1 cellular context compared by ENCODE assay signal in genomic region chr19:47131826-47132521, GRCh38.
A peak's percentile ranks its signal among the peaks of the same experiment; 100 is the strongest.
TF ChIP-seq lines count a peak whose summit lies in the region.

No MANE protein-coding gene starts in this region.

TF ChIP-seq in HEK293, 187 proteins besides CTCF, POLR2A, EP300 and RAD21:
- 0 out of 2 replicates have a peak, but pooled peaks have one; percentile 23 for TF ChIP-seq ZIC2 (tag by site-specific recombination; IDR thresholded peaks at IDR 0.05)
- peak; percentile 75 for TF ChIP-seq ZNF280D (tag by site-specific recombination; IDR thresholded peaks at IDR 0.05)
- TF ChIP-seq ZNF580 (tag by site-specific recombination; IDR thresholded peaks at IDR 0.05): peak; percentile 11; the same call in 1 of the 2 replicates
- TF ChIP-seq ZSCAN16 (tag by site-specific recombination; IDR thresholded peaks at IDR 0.05): 0 out of 2 replicates have a peak, but pooled peaks have one; percentile 21
- 0 out of 2 replicates have a peak, but pooled peaks have one; percentile 59 for TF ChIP-seq REPIN1 (tag by site-specific recombination; IDR thresholded peaks at IDR 0.05; ENCODE audit: low read depth)
- TF ChIP-seq YY2 (tag by site-specific recombination; IDR thresholded peaks at IDR 0.05): peak; percentile 15; the same call in 1 of the 2 replicates
- TF ChIP-seq KLF9 (tag by site-specific recombination; IDR thresholded peaks at IDR 0.05; ENCODE audit: low read depth): 0 out of 2 replicates have a peak, but pooled peaks have one; percentile 17
